Comparison of ENCODE assay signal across 1 cellular context in the genomic region with DNA sequence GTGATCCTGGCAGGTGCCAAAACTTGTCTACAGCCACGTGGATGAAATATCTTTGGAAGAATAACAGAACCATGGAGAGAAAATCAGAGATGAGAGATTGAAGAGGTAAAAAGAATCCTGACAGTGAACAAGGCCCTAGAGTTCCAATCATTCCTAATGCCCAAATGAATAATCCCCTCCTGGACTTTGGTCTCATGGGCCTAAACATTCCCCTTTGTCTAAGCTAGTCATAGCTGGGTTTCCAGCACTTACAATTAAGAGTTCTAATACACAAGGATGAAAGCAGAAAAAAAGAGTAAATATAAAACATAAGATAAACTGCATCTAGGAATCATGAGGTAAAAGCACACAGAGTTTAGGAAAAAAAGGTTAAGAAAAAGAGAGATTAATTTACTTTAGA.
TF ChIP-seq lines count a peak whose summit lies in the region.

No MANE protein-coding gene starts in this region.

TF ChIP-seq in WTC11, 78 proteins besides CTCF, POLR2A, EP300 and RAD21 (continued from another document):
- TF ChIP-seq, protein P1, sequence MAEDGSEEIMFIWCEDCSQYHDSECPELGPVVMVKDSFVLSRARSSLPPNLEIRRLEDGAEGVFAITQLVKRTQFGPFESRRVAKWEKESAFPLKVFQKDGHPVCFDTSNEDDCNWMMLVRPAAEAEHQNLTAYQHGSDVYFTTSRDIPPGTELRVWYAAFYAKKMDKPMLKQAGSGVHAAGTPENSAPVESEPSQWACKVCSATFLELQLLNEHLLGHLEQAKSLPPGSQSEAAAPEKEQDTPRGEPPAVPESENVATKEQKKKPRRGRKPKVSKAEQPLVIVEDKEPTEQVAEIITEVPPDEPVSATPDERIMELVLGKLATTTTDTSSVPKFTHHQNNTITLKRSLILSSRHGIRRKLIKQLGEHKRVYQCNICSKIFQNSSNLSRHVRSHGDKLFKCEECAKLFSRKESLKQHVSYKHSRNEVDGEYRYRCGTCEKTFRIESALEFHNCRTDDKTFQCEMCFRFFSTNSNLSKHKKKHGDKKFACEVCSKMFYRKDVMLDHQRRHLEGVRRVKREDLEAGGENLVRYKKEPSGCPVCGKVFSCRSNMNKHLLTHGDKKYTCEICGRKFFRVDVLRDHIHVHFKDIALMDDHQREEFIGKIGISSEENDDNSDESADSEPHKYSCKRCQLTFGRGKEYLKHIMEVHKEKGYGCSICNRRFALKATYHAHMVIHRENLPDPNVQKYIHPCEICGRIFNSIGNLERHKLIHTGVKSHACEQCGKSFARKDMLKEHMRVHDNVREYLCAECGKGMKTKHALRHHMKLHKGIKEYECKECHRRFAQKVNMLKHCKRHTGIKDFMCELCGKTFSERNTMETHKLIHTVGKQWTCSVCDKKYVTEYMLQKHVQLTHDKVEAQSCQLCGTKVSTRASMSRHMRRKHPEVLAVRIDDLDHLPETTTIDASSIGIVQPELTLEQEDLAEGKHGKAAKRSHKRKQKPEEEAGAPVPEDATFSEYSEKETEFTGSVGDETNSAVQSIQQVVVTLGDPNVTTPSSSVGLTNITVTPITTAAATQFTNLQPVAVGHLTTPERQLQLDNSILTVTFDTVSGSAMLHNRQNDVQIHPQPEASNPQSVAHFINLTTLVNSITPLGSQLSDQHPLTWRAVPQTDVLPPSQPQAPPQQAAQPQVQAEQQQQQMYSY (CRISPR knock-in tag; IDR thresholded peaks at IDR 0.05): no peak
- TF ChIP-seq, protein P2, sequence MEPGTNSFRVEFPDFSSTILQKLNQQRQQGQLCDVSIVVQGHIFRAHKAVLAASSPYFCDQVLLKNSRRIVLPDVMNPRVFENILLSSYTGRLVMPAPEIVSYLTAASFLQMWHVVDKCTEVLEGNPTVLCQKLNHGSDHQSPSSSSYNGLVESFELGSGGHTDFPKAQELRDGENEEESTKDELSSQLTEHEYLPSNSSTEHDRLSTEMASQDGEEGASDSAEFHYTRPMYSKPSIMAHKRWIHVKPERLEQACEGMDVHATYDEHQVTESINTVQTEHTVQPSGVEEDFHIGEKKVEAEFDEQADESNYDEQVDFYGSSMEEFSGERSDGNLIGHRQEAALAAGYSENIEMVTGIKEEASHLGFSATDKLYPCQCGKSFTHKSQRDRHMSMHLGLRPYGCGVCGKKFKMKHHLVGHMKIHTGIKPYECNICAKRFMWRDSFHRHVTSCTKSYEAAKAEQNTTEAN (CRISPR knock-in tag; IDR thresholded peaks at IDR 0.05): no peak
- no peak for TF ChIP-seq OVOL2 (CRISPR knock-in tag; IDR thresholded peaks at IDR 0.05; ENCODE audit: borderline replicate concordance)
- no peak for TF ChIP-seq ELF4 (CRISPR knock-in tag; IDR thresholded peaks at IDR 0.05; ENCODE audit: low read depth)
- TF ChIP-seq, protein P3, sequence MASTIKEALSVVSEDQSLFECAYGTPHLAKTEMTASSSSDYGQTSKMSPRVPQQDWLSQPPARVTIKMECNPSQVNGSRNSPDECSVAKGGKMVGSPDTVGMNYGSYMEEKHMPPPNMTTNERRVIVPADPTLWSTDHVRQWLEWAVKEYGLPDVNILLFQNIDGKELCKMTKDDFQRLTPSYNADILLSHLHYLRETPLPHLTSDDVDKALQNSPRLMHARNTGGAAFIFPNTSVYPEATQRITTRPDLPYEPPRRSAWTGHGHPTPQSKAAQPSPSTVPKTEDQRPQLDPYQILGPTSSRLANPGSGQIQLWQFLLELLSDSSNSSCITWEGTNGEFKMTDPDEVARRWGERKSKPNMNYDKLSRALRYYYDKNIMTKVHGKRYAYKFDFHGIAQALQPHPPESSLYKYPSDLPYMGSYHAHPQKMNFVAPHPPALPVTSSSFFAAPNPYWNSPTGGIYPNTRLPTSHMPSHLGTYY (CRISPR knock-in tag; IDR thresholded peaks at IDR 0.05): no peak
- TF ChIP-seq FOXK1 (CRISPR knock-in tag; IDR thresholded peaks at IDR 0.05): no peak
TF ChIP-seq in WTC11: peak in this region for 0.
